Comparison of ENCODE assay signal across 9 cellular contexts in genomic region chr19:6423499-6424189, GRCh38. TPM values are rescaled to one million over a fixed set of nuclear protein-coding genes. Genes with fewer than 3 reads are reported as not detected.
A peak's percentile ranks its signal among the peaks of the same experiment; 100 is the strongest.
DNase-seq lines count a peak whose midpoint lies in the region; ATAC-seq and TF ChIP-seq lines count a peak whose summit lies in the region.
"Had no signal": no experiment of that assay in that cellular context is flagged by ENCODE, and none has a peak within 500 bp of the region (broad histone marks: within the 10 kb centered on the region; RNA-seq: fewer than 3 reads in every experiment).

No MANE protein-coding gene starts in this region.

- H3K36me3 ChIP-seq in OCI-LY3 (replicated peaks; ENCODE audit: low read depth, low read length) = peaks cover 52% of the 10 kb centered on the region
- H3K36me3 ChIP-seq in smooth muscle cell (ENCODE audit: low read depth) = no peaks in the 10 kb centered on the region

- H3K9ac ChIP-seq in OCI-LY3 (ENCODE audit: low read length) (peak overlapping the region; percentile 90), smooth muscle cell (ENCODE audit: low read depth) (peak overlapping the region; percentile 89)

- H3F3A ChIP-seq in smooth muscle cell (ENCODE audit: low read depth) = no peaks in the 10 kb centered on the region

- H3K9me3 ChIP-seq in OCI-LY3 (ENCODE audit: insufficient read depth, low read length) (no peaks in the 10 kb centered on the region), smooth muscle cell (replicated peaks; ENCODE audit: low read depth) (no peaks in the 10 kb centered on the region)

- peak overlapping the region; percentile 88 for H3K4me3 ChIP-seq in OCI-LY3 (ENCODE audit: low read length)
- H3K4me3 ChIP-seq in smooth muscle cell = peak overlapping the region; percentile 94

- ATAC-seq in HG02885 (IDR thresholded peaks at IDR 0.05; ENCODE audit: poor library complexity, unreplicated experiment) = no peak

- peak overlapping the region; percentile 90 for H3K4me2 ChIP-seq in OCI-LY3 (ENCODE audit: low read length)
- H3K4me2 ChIP-seq in smooth muscle cell = peak overlapping the region; percentile 94

- H4K20me1 ChIP-seq in OCI-LY3 (ENCODE audit: insufficient read depth, low read length) = peaks cover 55% of the 10 kb centered on the region
- H4K20me1 ChIP-seq in smooth muscle cell (ENCODE audit: low read depth) = peaks cover 55% of the 10 kb centered on the region

- DNase-seq in NCI-H146 (lab: John Stamatoyannopoulos, UW) (peak; percentile 11), NCI-H146 treated with DMSO at 0.1 percent for 48 hours (lab: John Stamatoyannopoulos, UW; ENCODE audit: unreplicated experiment) (no peak), astrocyte of the hippocampus (ENCODE audit: low read depth, low spot score) (peak; percentile 75), iPS-NIHi11 (ENCODE audit: low spot score) (peak; percentile 71), smooth muscle cell (lab: John Stamatoyannopoulos, UW; ENCODE audit: unreplicated experiment) (peak; percentile 18), NCI-H1436 treated with DMSO at 0.1 percent for 48 hours (lab: John Stamatoyannopoulos, UW) (no peak)

- H3K4me1 ChIP-seq in OCI-LY3 (ENCODE audit: low read length) (peaks cover 24% of the 10 kb centered on the region), smooth muscle cell (ENCODE audit: low read depth) (peaks cover 11% of the 10 kb centered on the region)

- H3K27me3 ChIP-seq in OCI-LY3 (ENCODE audit: low read depth, low read length) (no peaks in the 10 kb centered on the region), smooth muscle cell (ENCODE audit: low read depth) (no peaks in the 10 kb centered on the region)

- TF ChIP-seq CTCF in OCI-LY3 (IDR thresholded peaks at IDR 0.05; ENCODE audit: low read depth, low read length) (no peak), smooth muscle cell (IDR thresholded peaks at IDR 0.05; ENCODE audit: borderline replicate concordance, insufficient read depth, poor library complexity, severe bottlenecking) (no peak)

- 2% methylated on average over 20 of the region's 20 CpGs for WGBS in smooth muscle cell (ENCODE audit: low lambda C conversion rate)

- H3K79me2 ChIP-seq in OCI-LY3 (ENCODE audit: low read length) (peaks cover 65% of the 10 kb centered on the region), smooth muscle cell (ENCODE audit: low read depth) (peaks cover 48% of the 10 kb centered on the region)

- H3K27ac ChIP-seq in OCI-LY3 (ENCODE audit: low read length) (peak overlapping the region; percentile 62), smooth muscle cell (ENCODE audit: low read depth) (peak overlapping the region; percentile 42)

- H2AFZ ChIP-seq in OCI-LY3 (ENCODE audit: low read depth, low read length) (no peak overlapping the region), smooth muscle cell (ENCODE audit: low read depth) (no peak overlapping the region)

RNA-seq across cellular contexts. Expression of gene KHSRP, which starts 1.0 kb away (rescaled TPM):
- total RNA-seq in smooth muscle cell = 59.1 and 88.3 TPM in 2 replicates
- polyA plus RNA-seq in smooth muscle cell = 169 and 179 TPM in 2 replicates

RNA-seq across cellular contexts. Expression of gene SLC25A41, which starts 9.9 kb away (rescaled TPM):
- not detected in 2 replicates for total RNA-seq in smooth muscle cell
- polyA plus RNA-seq in smooth muscle cell = 0.30 and 0.57 TPM in 2 replicates

RNA-seq across cellular contexts. Expression of gene GTF2F1, which starts 30.7 kb away (rescaled TPM):
- total RNA-seq in smooth muscle cell = 35.6 and 65.8 TPM in 2 replicates
- 34.7 and 43.0 TPM in 2 replicates for polyA plus RNA-seq in smooth muscle cell

RNA-seq across cellular contexts. Expression of gene SLC25A23, which starts 35.9 kb away (rescaled TPM):
- total RNA-seq in smooth muscle cell = 34.2 and 57.1 TPM in 2 replicates
- 46.9 and 58.7 TPM in 2 replicates for polyA plus RNA-seq in smooth muscle cell

RNA-seq across cellular contexts. Expression of gene CRB3, which starts 40.4 kb away (rescaled TPM):
- 4.0 and 7.8 TPM in 2 replicates for total RNA-seq in smooth muscle cell
- polyA plus RNA-seq in smooth muscle cell = 2.5 and 12.1 TPM in 2 replicates
- total RNA-seq: glomerular endothelial cell had no signal

Comparison
In these comparisons a context has a peak if more than half of its experiments do, and no peak if none do; other contexts are left out.
1. DNase-seq: peak in NCI-H146 (single experiment), astrocyte of the hippocampus (single experiment), iPS-NIHi11 (single experiment) and smooth muscle cell (single experiment); none in NCI-H146 treated with DMSO at 0.1 percent for 48 hours (single experiment) and NCI-H1436 treated with DMSO at 0.1 percent for 48 hours (single experiment).